Comparison of ENCODE assay signal across 24 cellular contexts in the genomic region with DNA sequence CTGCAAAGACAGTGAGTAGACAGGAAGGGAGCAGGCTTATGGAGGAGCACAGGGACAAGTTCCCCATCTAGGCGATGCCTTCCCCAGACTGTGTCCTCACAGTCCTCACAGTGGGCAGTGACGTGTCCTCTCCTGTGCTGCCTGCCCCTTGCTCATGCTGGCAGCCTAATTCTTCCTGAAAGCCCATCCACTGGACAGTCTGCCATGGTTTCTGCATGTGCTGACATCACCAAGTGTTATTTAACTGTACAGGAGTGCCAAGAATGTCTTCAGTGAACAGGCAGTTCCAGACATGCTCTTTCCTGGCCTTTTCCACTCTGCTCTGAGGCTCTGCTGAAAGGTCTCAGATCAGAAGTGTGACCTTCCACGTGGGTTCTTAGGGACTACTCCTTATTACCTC. TPM values are rescaled to one million over a fixed set of nuclear protein-coding genes. Genes with fewer than 3 reads are reported as not detected.
A peak's percentile ranks its signal among the peaks of the same experiment; 100 is the strongest.
DNase-seq lines count a peak whose midpoint lies in the region; ATAC-seq, FAIRE-seq and TF ChIP-seq lines count a peak whose summit lies in the region.
"Had no signal": no experiment of that assay in that cellular context is flagged by ENCODE, and none has a peak within 500 bp of the region (broad histone marks: within the 10 kb centered on the region; RNA-seq: fewer than 3 reads in every experiment).

No MANE protein-coding gene starts in this region.

- ATAC-seq in RWPE2 (ENCODE audit: low read depth) (peak; percentile 33; the same call in 1 of the 3 replicates), left cardiac atrium (peak; percentile 38 to 61), left lung (no peak)
- ATAC-seq in naive thymus-derived CD8-positive, alpha-beta T cell = no peak

- peaks cover 14 to 42% (median 28%) of the 10 kb centered on the region in 3 donors for H3K36me3 Mint-ChIP-seq in naive thymus-derived CD8-positive, alpha-beta T cell

- DNase-seq in AG20443 (ENCODE audit: low spot score) (peak; percentile 9), HTR-8/SVneo (ENCODE audit: insufficient read length, low spot score) (no peak), RWPE2 (ENCODE audit: low spot score) (no peak), left cardiac atrium (no peak), substantia nigra (lab: John Stamatoyannopoulos, UW) (no peak), left lung (no peak)
- DNase-seq in naive thymus-derived CD8-positive, alpha-beta T cell = no peak
- DNase-seq: Caco-2; CD4-positive, alpha-beta T cell; DMS 273 treated with DMSO at 0.1 percent for 48 hours; DMS79 treated with DMSO at 0.1 percent for 48 hours; NCI-H1092; NCI-H1436; NCI-H187 treated with DMSO at 0.1 percent for 48 hours; NCI-H2227 treated with DMSO at 0.1 percent for 48 hours; NCI-H510A treated with DMSO at 0.1 percent for 48 hours; NCI-H774; Peyer's patch; SHP77; SW 1271 had no signal

- H3K4me3 ChIP-seq in RWPE2 (ENCODE audit: severe bottlenecking) = no peak overlapping the region
- H3K4me3 ChIP-seq in left lung = no peak overlapping the region
- H3K4me3 ChIP-seq: BLaER1, Peyer's patch, SK-N-MC had no signal

- no peaks in the 10 kb centered on the region for H3K27me3 Mint-ChIP-seq in naive thymus-derived CD8-positive, alpha-beta T cell
- H3K27me3 Mint-ChIP-seq: CD4-positive, alpha-beta T cell; IgD-negative memory B cell had no signal

- H3K27me3 ChIP-seq in RWPE2 (ENCODE audit: insufficient read depth, poor library complexity, severe bottlenecking) (no peaks in the 10 kb centered on the region), left lung (no peaks in the 10 kb centered on the region)
- H3K27me3 ChIP-seq: BLaER1, Peyer's patch had no signal

- no peak overlapping the region for H3K27ac Mint-ChIP-seq in naive thymus-derived CD8-positive, alpha-beta T cell
- H3K27ac Mint-ChIP-seq: CD4-positive, alpha-beta T cell; IgD-negative memory B cell had no signal

- TF ChIP-seq CTCF in RWPE2 (IDR thresholded peaks at IDR 0.05; ENCODE audit: poor library complexity, severe bottlenecking) = no peak
- TF ChIP-seq CTCF in left lung (IDR thresholded peaks at IDR 0.05) = no peak

- POLR2A ChIA-PET in naive thymus-derived CD8-positive, alpha-beta T cell (lab: Charles Lee) = no interaction called here

- H3K9me3 ChIP-seq in RWPE2 (ENCODE audit: severe bottlenecking) (no peaks in the 10 kb centered on the region), left lung (peaks cover 0 to 8% of the 10 kb centered on the region in 2 donors)
- H3K9me3 ChIP-seq: BLaER1, Caco-2, Peyer's patch had no signal

- intact Hi-C loops in left cardiac atrium (cut with DNase I) = no loop called here
- intact Hi-C loops in left lung (cut with DNase I) = no loop called here

- peaks cover 0 to 67% (median 20%) of the 10 kb centered on the region in 9 donors for H3K9me3 Mint-ChIP-seq in naive thymus-derived CD8-positive, alpha-beta T cell

- no peaks in the 10 kb centered on the region for H3K36me3 ChIP-seq in RWPE2 (ENCODE audit: low read depth)
- peaks cover 0 to 9% of the 10 kb centered on the region in 2 donors for H3K36me3 ChIP-seq in left lung
- H3K36me3 ChIP-seq: BLaER1, Peyer's patch had no signal

- no peaks in the 10 kb centered on the region for H3K4me1 Mint-ChIP-seq in naive thymus-derived CD8-positive, alpha-beta T cell
- H3K4me1 Mint-ChIP-seq: IgD-negative memory B cell had no signal

- FAIRE-seq in HTR-8/SVneo (lab: Jason Lieb, UNC) = peak; percentile 49
- FAIRE-seq: H54 had no signal

- H3K4me1 ChIP-seq in RWPE2 (ENCODE audit: insufficient read depth, poor library complexity, severe bottlenecking) (no peaks in the 10 kb centered on the region), left lung (no peaks in the 10 kb centered on the region)
- H3K4me1 ChIP-seq: BLaER1, Caco-2, Peyer's patch had no signal

- H3K4me3 Mint-ChIP-seq in naive thymus-derived CD8-positive, alpha-beta T cell = no peak overlapping the region
- H3K4me3 Mint-ChIP-seq: CD4-positive, alpha-beta T cell; IgD-negative memory B cell had no signal

- H3K27ac ChIP-seq in RWPE2 (ENCODE audit: poor library complexity, severe bottlenecking) (no peak overlapping the region), substantia nigra (ENCODE audit: low read depth, low read length, poor library complexity, severe bottlenecking) (no peak overlapping the region), left lung (no peak overlapping the region)
- H3K27ac ChIP-seq: BLaER1, Peyer's patch, SK-N-MC had no signal

RNA-seq across cellular contexts. Expression of a gene that starts 54.1 kb away (rescaled TPM):
- 10 to 100 TPM in 1 of 2 donors, 1 to 10 TPM in 1; 9.7 to 12.9 TPM for total RNA-seq in left cardiac atrium
- 10 to 100 TPM; 12.0 to 14.3 TPM for total RNA-seq in left lung
- total RNA-seq in naive thymus-derived CD8-positive, alpha-beta T cell = 10 to 100 TPM; 18.8 to 19.1 TPM
- 1 to 10 TPM; 4.8 to 6.7 (median 5.4) TPM for polyA plus RNA-seq in naive thymus-derived CD8-positive, alpha-beta T cell

Comparison
In these comparisons a context has a peak if more than half of its experiments do, and no peak if none do; other contexts are left out.
1. ATAC-seq: peak in RWPE2 (single experiment) and left cardiac atrium (2 of 2); none in left lung (single experiment) and naive thymus-derived CD8-positive, alpha-beta T cell (0 of 2).